Comparison of ENCODE assay signal across 8 cellular contexts in the genomic region with DNA sequence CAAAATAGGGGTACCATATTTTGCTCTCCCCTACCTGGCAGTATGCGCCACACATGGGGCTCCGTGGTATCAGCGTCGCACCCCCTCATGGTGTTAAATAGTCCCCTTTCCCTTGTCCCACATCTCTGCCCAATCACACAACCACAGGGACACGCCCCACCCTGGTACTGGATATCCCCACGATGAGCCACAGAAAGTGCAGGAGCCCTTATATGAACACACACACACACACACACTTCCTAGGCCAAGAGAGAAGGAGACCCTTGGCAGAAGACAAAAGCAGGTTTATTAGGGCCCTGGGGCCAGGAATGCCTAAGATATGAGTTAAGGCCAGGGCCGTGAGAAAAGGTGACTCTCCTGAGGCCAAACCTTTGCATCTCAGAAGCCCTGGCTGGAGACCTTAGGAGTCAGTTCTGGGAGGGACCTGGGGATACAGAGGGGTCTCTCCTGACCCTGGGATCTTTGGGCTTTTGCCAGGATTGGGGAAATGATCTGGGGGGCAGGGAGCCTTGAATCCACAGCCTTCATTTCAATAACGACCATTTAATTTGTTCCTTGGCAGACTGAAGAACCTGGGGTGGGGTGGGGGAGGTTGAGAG. TPM values are rescaled to one million over a fixed set of nuclear protein-coding genes. Genes with fewer than 3 reads are reported as not detected.
A peak's percentile ranks its signal among the peaks of the same experiment; 100 is the strongest.
DNase-seq lines count a peak whose midpoint lies in the region; ATAC-seq and TF ChIP-seq lines count a peak whose summit lies in the region.

No MANE protein-coding gene starts in this region.

- DNase-seq in HFFc6 = peak; percentile 39
- DNase-seq in astrocyte of the spinal cord (ENCODE audit: low read depth, low spot score) = peak; percentile 25
- DNase-seq in cortex of kidney (lab: John Stamatoyannopoulos, UW) = no peak
- DNase-seq in SIG-M5 treated with dmso at 0.1 percent for 504 hours (lab: John Stamatoyannopoulos, UW; ENCODE audit: unreplicated experiment) = no peak
- no peak for DNase-seq in NCI-H748 (lab: John Stamatoyannopoulos, UW; ENCODE audit: unreplicated experiment)

- peaks cover 24% of the 10 kb centered on the region for H3K4me1 ChIP-seq in ACC112 (ENCODE audit: control insufficient read depth, insufficient read depth, low read length, unreplicated experiment)
- H3K4me1 ChIP-seq in muscle layer of colon (ENCODE audit: insufficient read depth, low read length) = peaks cover 32% of the 10 kb centered on the region

- H3K27ac ChIP-seq in ACC112 (ENCODE audit: low read depth, low read length) (peak overlapping the region; percentile 68), muscle layer of colon (ENCODE audit: low read depth, low read length) (peak overlapping the region; percentile 60)

- no peaks in the 10 kb centered on the region for H3K27me3 ChIP-seq in ACC112 (ENCODE audit: insufficient read depth, low read length)
- peaks cover 0 to 12% of the 10 kb centered on the region in 2 donors for H3K27me3 ChIP-seq in muscle layer of colon (ENCODE audit: control insufficient read depth in 1 of 2, insufficient read depth in 2 of 2, low read length in 2 of 2)

- H3K79me2 ChIP-seq in ACC112 (ENCODE audit: control insufficient read depth, insufficient read depth, low read length, unreplicated experiment) = no peaks in the 10 kb centered on the region

- H3K27ac Mint-ChIP-seq in HFFc6 = peak overlapping the region; percentile 96

- H3K27me3 Mint-ChIP-seq in HFFc6 (ENCODE audit: insufficient read depth) = peaks cover 6% of the 10 kb centered on the region

- H3K36me3 ChIP-seq in ACC112 (ENCODE audit: insufficient read depth, low read length) (no peaks in the 10 kb centered on the region), muscle layer of colon (ENCODE audit: insufficient read depth, low read length) (no peaks in the 10 kb centered on the region)

- H3K9ac ChIP-seq in muscle layer of colon (ENCODE audit: low read length) = peak overlapping the region; percentile 40

- H3K4me1 Mint-ChIP-seq in HFFc6 (ENCODE audit: low read depth) = peaks cover 50% of the 10 kb centered on the region

- H3K9me3 ChIP-seq in muscle layer of colon (ENCODE audit: low read length) = no peaks in the 10 kb centered on the region

- H2AFZ ChIP-seq in ACC112 (ENCODE audit: low read length, unreplicated experiment) = no peak overlapping the region

- no peaks in the 10 kb centered on the region; the same call in 1 of the 2 replicates for H3K36me3 Mint-ChIP-seq in HFFc6 (ENCODE audit: low read depth)

- in situ Hi-C loops in astrocyte of the spinal cord (cut with HindIII; ENCODE audit: low sequenced_read_pairs) = no loop called here

- no peak for TF ChIP-seq CTCF in HFFc6 (IDR thresholded peaks at IDR 0.05)
- TF ChIP-seq CTCF in astrocyte of the spinal cord (IDR thresholded peaks at IDR 0.05; ENCODE audit: low read depth, low read length) = no peak

- H3K4me3 Mint-ChIP-seq in HFFc6 = peak overlapping the region; percentile 93

- no peak for ATAC-seq in HG03342 (IDR thresholded peaks at IDR 0.05; ENCODE audit: unreplicated experiment)

- peak overlapping the region; percentile 75 for H3K4me3 ChIP-seq in ACC112 (ENCODE audit: low read depth, low read length)
- no peak overlapping the region for H3K4me3 ChIP-seq in astrocyte of the spinal cord (ENCODE audit: low read depth, low read length)
- H3K4me3 ChIP-seq in muscle layer of colon (ENCODE audit: low read depth in 1 of 2, low read length in 2 of 2) = peak overlapping the region; percentile 67 to 76

- H3K9me3 Mint-ChIP-seq in HFFc6 = no peaks in the 10 kb centered on the region

RNA-seq across cellular contexts. Expression of a gene that starts 11.6 kb away (rescaled TPM):
- 100 to 1,000 TPM; 209 to 260 (median 211) TPM for total RNA-seq in HFFc6 (2021; fragmentation: NEBNext Ultra II Directional; extraction: Animal tissue kit (Norgen Biotek cat#: 25700))

RNA-seq across cellular contexts. Expression of a gene that starts 22.2 kb away (rescaled TPM):
- total RNA-seq in HFFc6 (2021; fragmentation: NEBNext Ultra II Directional; extraction: Animal tissue kit (Norgen Biotek cat#: 25700)) = 100 to 1,000 TPM; 181 to 207 (median 193) TPM

RNA-seq across cellular contexts. Expression of a gene that starts 55.1 kb away (rescaled TPM):
- 10 to 100 TPM; 78.4 to 91.3 (median 81.8) TPM for total RNA-seq in HFFc6 (2021; fragmentation: NEBNext Ultra II Directional; extraction: Animal tissue kit (Norgen Biotek cat#: 25700))

Comparison
In these comparisons a context has a peak if more than half of its experiments do, and no peak if none do; other contexts are left out.
1. DNase-seq: peak in HFFc6 (single experiment) and astrocyte of the spinal cord (single experiment); none in cortex of kidney (single experiment), SIG-M5 treated with dmso at 0.1 percent for 504 hours (single experiment) and NCI-H748 (single experiment).